ENCODE assay signal across 10 cellular contexts in genomic region chr10:19904202-19904661, GRCh38.
DNase-seq lines count a peak whose midpoint lies in the region; ATAC-seq, FAIRE-seq and TF ChIP-seq lines count a peak whose summit lies in the region.
"Had no signal": no experiment of that assay in that cellular context is flagged by ENCODE, and none has a peak within 500 bp of the region (broad histone marks: within the 10 kb centered on the region; RNA-seq: fewer than 3 reads in every experiment).

No MANE protein-coding gene starts in this region.

- H3K27ac Mint-ChIP-seq in endothelial cell (ENCODE audit: unreplicated experiment), result no peak overlapping the region
- H3K27ac Mint-ChIP-seq: activated B cell treated with CpG ODN at 0.5 μM for 24 hours had no signal

- no peaks in the 10 kb centered on the region for H3K4me1 Mint-ChIP-seq in endothelial cell (ENCODE audit: unreplicated experiment)
- H3K4me1 Mint-ChIP-seq: activated B cell treated with CpG ODN at 0.5 μM for 24 hours; CD8-positive, alpha-beta memory T cell had no signal

- peak; percentile 51 for FAIRE-seq in GM18507 (lab: Jason Lieb, UNC)
- FAIRE-seq in kidney (lab: Jason Lieb, UNC), result no peak

- H3K4me3 ChIP-seq in left lung, result no peak overlapping the region
- H3K4me3 ChIP-seq in kidney (ENCODE audit: low read length in 2 of 2), result no peak overlapping the region
- H3K4me3 ChIP-seq in dorsolateral prefrontal cortex, result no peak overlapping the region

- H3K36me3 ChIP-seq in left lung (no peaks in the 10 kb centered on the region), kidney (ENCODE audit: control insufficient read depth in 1 of 2, insufficient read depth in 2 of 2, low read length in 2 of 2) (no peaks in the 10 kb centered on the region)

- ATAC-seq in left lung, result peak; percentile 36
- no peak for ATAC-seq in sciatic nerve

- H3K4me1 ChIP-seq in left lung (no peaks in the 10 kb centered on the region), kidney (ENCODE audit: control insufficient read depth in 1 of 2, insufficient read depth in 1 of 2, low read depth in 1 of 2, low read length in 2 of 2) (no peaks in the 10 kb centered on the region)

- DNase-seq in GM18507 (ENCODE audit: extremely low spot score, insufficient read length, low read depth) (no peak), H4 (ENCODE audit: low spot score) (peak; percentile 23), KBM-7 (peak; percentile 62), left lung (no peak), kidney (no peak), dorsolateral prefrontal cortex (no peak), sciatic nerve (ENCODE audit: low spot score) (no peak), endothelial cell (ENCODE audit: low spot score) (no peak)
- DNase-seq: activated B cell treated with CpG ODN at 0.5 μM for 24 hours; CD8-positive, alpha-beta memory T cell had no signal

- H3K36me3 Mint-ChIP-seq in endothelial cell (ENCODE audit: low read depth, unreplicated experiment), result no peaks in the 10 kb centered on the region
- H3K36me3 Mint-ChIP-seq: CD8-positive, alpha-beta memory T cell had no signal

- H3K27me3 ChIP-seq in left lung (no peaks in the 10 kb centered on the region), dorsolateral prefrontal cortex (no peaks in the 10 kb centered on the region)

- in situ Hi-C loops in KBM-7 (cut with MboI; ENCODE audit: low pct_unique_long_range_greater_than_20kb, low sequenced_read_pairs), result no loop called here

- H3K27ac ChIP-seq in left lung (no peak overlapping the region), kidney (ENCODE audit: low read depth in 2 of 2, low read length in 2 of 2) (no peak overlapping the region), dorsolateral prefrontal cortex (no peak overlapping the region)

- intact Hi-C loops in left lung (cut with DNase I) (no loop called here), kidney (cut with DNase I) (no loop called here), dorsolateral prefrontal cortex (cut with DNase I) (no loop called here), sciatic nerve (cut with DNase I) (no loop called here)

- H3K9me3 ChIP-seq in left lung, result no peaks in the 10 kb centered on the region
- no peaks in the 10 kb centered on the region for H3K9me3 ChIP-seq in kidney (ENCODE audit: control insufficient read depth in 1 of 2, low read length in 2 of 2)

- H3K27me3 Mint-ChIP-seq in endothelial cell (ENCODE audit: unreplicated experiment), result no peaks in the 10 kb centered on the region
- H3K27me3 Mint-ChIP-seq: activated B cell treated with CpG ODN at 0.5 μM for 24 hours; CD8-positive, alpha-beta memory T cell had no signal

- H3K9ac ChIP-seq in kidney (ENCODE audit: low read length in 2 of 2), result no peak overlapping the region

- H3K9me3 Mint-ChIP-seq in endothelial cell (ENCODE audit: unreplicated experiment), result no peaks in the 10 kb centered on the region
- H3K9me3 Mint-ChIP-seq: activated B cell treated with CpG ODN at 0.5 μM for 24 hours had no signal

- no peak overlapping the region for H3K4me3 Mint-ChIP-seq in endothelial cell (ENCODE audit: unreplicated experiment)
- H3K4me3 Mint-ChIP-seq: activated B cell treated with CpG ODN at 0.5 μM for 24 hours; CD8-positive, alpha-beta memory T cell had no signal

- no peak for TF ChIP-seq CTCF in left lung (IDR thresholded peaks at IDR 0.05)
- no peak for TF ChIP-seq CTCF in kidney (IDR thresholded peaks at IDR 0.05; ENCODE audit: borderline replicate concordance, extremely low read depth, insufficient read depth)
- TF ChIP-seq CTCF in dorsolateral prefrontal cortex (IDR thresholded peaks at IDR 0.05 in 54 of 56, conservative IDR thresholded peaks at IDR 0.05 in 2 of 56; ENCODE audit: low read depth in 1 of 56, partially characterized antibody in 56 of 56), result no peak
- TF ChIP-seq CTCF in endothelial cell (IDR thresholded peaks at IDR 0.05; ENCODE audit: unreplicated experiment), result no peak

Comparison
In these comparisons a context has a peak if more than half of its experiments do, and no peak if none do; other contexts are left out.
1. DNase-seq: peak in H4 (single experiment) and KBM-7 (single experiment); none in GM18507 (single experiment), left lung (0 of 2), kidney (single experiment), dorsolateral prefrontal cortex (0 of 10), sciatic nerve (single experiment) and endothelial cell (single experiment).